Comparison of ENCODE assay signal across 8 cellular contexts in genomic region chr2:9897331-9897737, GRCh38. TPM values are rescaled to one million over a fixed set of nuclear protein-coding genes. Genes with fewer than 3 reads are reported as not detected.
DNase-seq lines count a peak whose midpoint lies in the region; ATAC-seq and TF ChIP-seq lines count a peak whose summit lies in the region.

No MANE protein-coding gene starts in this region.

- no peaks in the 10 kb centered on the region for H3K27me3 ChIP-seq in SJCRH30

- H3K36me3 Mint-ChIP-seq in osteocyte (ENCODE audit: unreplicated experiment) = peaks cover 2% of the 10 kb centered on the region
- H3K36me3 Mint-ChIP-seq in naive thymus-derived CD8-positive, alpha-beta T cell = peaks cover 0 to 24% (median 10%) of the 10 kb centered on the region in 3 donors

- no peak overlapping the region for H3K4me3 ChIP-seq in SJCRH30
- no peak overlapping the region for H3K4me3 ChIP-seq in epithelial cell of esophagus (ENCODE audit: low read length)

- no peaks in the 10 kb centered on the region for H3K9me3 Mint-ChIP-seq in osteocyte (ENCODE audit: unreplicated experiment)
- H3K9me3 Mint-ChIP-seq in naive thymus-derived CD8-positive, alpha-beta T cell = no peaks in the 10 kb centered on the region

- peaks cover 39% of the 10 kb centered on the region for H3K4me1 Mint-ChIP-seq in osteocyte (ENCODE audit: unreplicated experiment)
- peaks cover 7 to 16% (median 11%) of the 10 kb centered on the region in 4 donors for H3K4me1 Mint-ChIP-seq in naive thymus-derived CD8-positive, alpha-beta T cell

- peak overlapping the region; percentile 26 for H3K4me3 Mint-ChIP-seq in osteocyte (ENCODE audit: unreplicated experiment)
- H3K4me3 Mint-ChIP-seq in naive thymus-derived CD8-positive, alpha-beta T cell = no peak overlapping the region

- H3K27ac ChIP-seq in SJCRH30 = no peak overlapping the region

- peak; percentile 88 for ATAC-seq in HG02610 (IDR thresholded peaks at IDR 0.05; ENCODE audit: unreplicated experiment)
- ATAC-seq in naive thymus-derived CD8-positive, alpha-beta T cell = no peak
- ATAC-seq in HG03571 (IDR thresholded peaks at IDR 0.05; ENCODE audit: unreplicated experiment) = no peak

- TF ChIP-seq CTCF in epithelial cell of esophagus (IDR thresholded peaks at IDR 0.05; ENCODE audit: insufficient read depth, low read depth, low read length, missing control alignments) = no peak
- no peak for TF ChIP-seq CTCF in osteocyte (IDR thresholded peaks at IDR 0.05)

- POLR2A ChIA-PET in naive thymus-derived CD8-positive, alpha-beta T cell (lab: Charles Lee) = no interaction called here

- no peaks in the 10 kb centered on the region for H3K9me3 ChIP-seq in SJCRH30 (replicated peaks)

- H3K27me3 Mint-ChIP-seq in osteocyte (ENCODE audit: unreplicated experiment) = no peaks in the 10 kb centered on the region
- no peaks in the 10 kb centered on the region for H3K27me3 Mint-ChIP-seq in naive thymus-derived CD8-positive, alpha-beta T cell

- DNase-seq in ELR (ENCODE audit: low read depth) (peak; percentile 93), SJCRH30 (peak; percentile 32 to 56), epithelial cell of esophagus (ENCODE audit: low read depth) (peak; percentile 99), osteocyte (ENCODE audit: extremely low spot score, unreplicated experiment) (no peak), NCI-H146 treated with DMSO at 0.1 percent for 48 hours (lab: John Stamatoyannopoulos, UW; ENCODE audit: unreplicated experiment) (no peak)
- no peak for DNase-seq in naive thymus-derived CD8-positive, alpha-beta T cell

- H3K27ac Mint-ChIP-seq in osteocyte (ENCODE audit: unreplicated experiment) = peak overlapping the region; percentile 90
- no peak overlapping the region for H3K27ac Mint-ChIP-seq in naive thymus-derived CD8-positive, alpha-beta T cell

- H3K36me3 ChIP-seq in SJCRH30 = peaks cover under 1% of the 10 kb centered on the region; the same call in 1 of the 2 replicates

- peaks cover 25% of the 10 kb centered on the region for H3K4me1 ChIP-seq in SJCRH30

RNA-seq across cellular contexts. Expression of gene TAF1B, which starts 54.1 kb away (rescaled TPM):
- total RNA-seq in SJCRH30 (2014; rRNA removed; shearing (Covaris generic)) = 27.6 and 40.5 TPM in 2 replicates
- total RNA-seq in osteocyte = 23.0 and 25.9 TPM in 2 replicates
- total RNA-seq in naive thymus-derived CD8-positive, alpha-beta T cell = 10 to 100 TPM; 15.9 to 19.3 TPM
- polyA plus RNA-seq in naive thymus-derived CD8-positive, alpha-beta T cell = 10 to 100 TPM; 10.1 to 13.1 (median 11.1) TPM

RNA-seq across cellular contexts. Expression of gene GRHL1, which starts 54.2 kb away (rescaled TPM):
- 0.48 and 0.79 TPM in 2 replicates for total RNA-seq in SJCRH30 (2014; rRNA removed; shearing (Covaris generic))
- 0.32 and 0.81 TPM in 2 replicates for total RNA-seq in osteocyte
- under 1 TPM in 1 of 2 experiments, not detected in 1; 0.47 TPM for total RNA-seq in naive thymus-derived CD8-positive, alpha-beta T cell
- under 1 TPM in 1 of 3 donors, not detected in 2; 0.05 TPM for polyA plus RNA-seq in naive thymus-derived CD8-positive, alpha-beta T cell

Comparison
In these comparisons a context has a peak if more than half of its experiments do, and no peak if none do; other contexts are left out.
1. DNase-seq: peak in ELR (single experiment), SJCRH30 (2 of 2) and epithelial cell of esophagus (single experiment); none in osteocyte (single experiment), naive thymus-derived CD8-positive, alpha-beta T cell (0 of 10) and NCI-H146 treated with DMSO at 0.1 percent for 48 hours (single experiment).